In genomic region chr3:150545419-150546225, GRCh38 we compare ENCODE assay signal across 8 cellular contexts. TPM values are rescaled to one million over a fixed set of nuclear protein-coding genes. Genes with fewer than 3 reads are reported as not detected.
DNase-seq lines count a peak whose midpoint lies in the region; ATAC-seq, FAIRE-seq and TF ChIP-seq lines count a peak whose summit lies in the region.

No MANE protein-coding gene starts in this region.

- H3K4me3 ChIP-seq in AG10803 (ENCODE audit: low read length) (peak overlapping the region; percentile 84), endodermal cell (ENCODE audit: low read length) (peak overlapping the region; percentile 98), mucosa of descending colon (peak overlapping the region; percentile 93)

- peak overlapping the region; percentile 96 for H3K27ac ChIP-seq in endodermal cell (ENCODE audit: low read depth, low read length)

- peak; percentile 71 for FAIRE-seq in GM19239 (lab: Jason Lieb, UNC)

- no peaks in the 10 kb centered on the region for H3K27me3 Mint-ChIP-seq in activated CD4-positive, alpha-beta T cell treated with anti-CD3 and anti-CD28 coated beads, Interleukin-2, amount 10 ng/mL, durations not matched to agents 24 days and 14 days
- no peaks in the 10 kb centered on the region for H3K27me3 Mint-ChIP-seq in endodermal cell (ENCODE audit: insufficient read depth)

- no peaks in the 10 kb centered on the region for H3K9me3 Mint-ChIP-seq in activated CD4-positive, alpha-beta T cell treated with anti-CD3 and anti-CD28 coated beads, Interleukin-2, amount 10 ng/mL, durations not matched to agents 24 days and 14 days
- no peaks in the 10 kb centered on the region for H3K9me3 Mint-ChIP-seq in endodermal cell

- H3K36me3 ChIP-seq in endodermal cell (ENCODE audit: control insufficient read depth, insufficient read depth, low read length) (peaks cover 51% of the 10 kb centered on the region), mucosa of descending colon (ENCODE audit: low read depth) (no peaks in the 10 kb centered on the region)

- peak overlapping the region; percentile 95 for H3K27ac Mint-ChIP-seq in activated CD4-positive, alpha-beta T cell treated with anti-CD3 and anti-CD28 coated beads, Interleukin-2, amount 10 ng/mL, durations not matched to agents 24 days and 14 days
- peak overlapping the region; percentile 99 for H3K27ac Mint-ChIP-seq in endodermal cell

- in situ Hi-C loops in KBM-7 (cut with MboI; ENCODE audit: low pct_unique_long_range_greater_than_20kb, low sequenced_read_pairs): no loop called here

- no peaks in the 10 kb centered on the region for H3K27me3 ChIP-seq in endodermal cell (ENCODE audit: control insufficient read depth, insufficient read depth, low read length, poor library complexity, severe bottlenecking)

- H3K36me3 Mint-ChIP-seq in activated CD4-positive, alpha-beta T cell treated with anti-CD3 and anti-CD28 coated beads, Interleukin-2, amount 10 ng/mL, durations not matched to agents 24 days and 14 days (ENCODE audit: low read depth): peaks cover 61% of the 10 kb centered on the region
- peaks cover 23% of the 10 kb centered on the region for H3K36me3 Mint-ChIP-seq in endodermal cell (ENCODE audit: low read depth)

- peaks cover 51% of the 10 kb centered on the region for H3K4me1 Mint-ChIP-seq in activated CD4-positive, alpha-beta T cell treated with anti-CD3 and anti-CD28 coated beads, Interleukin-2, amount 10 ng/mL, durations not matched to agents 24 days and 14 days
- peaks cover 19% of the 10 kb centered on the region for H3K4me1 Mint-ChIP-seq in endodermal cell

- intact Hi-C loops in activated CD4-positive, alpha-beta T cell treated with anti-CD3 and anti-CD28 coated beads, Interleukin-2, amount 10 ng/mL, durations not matched to agents 24 days and 14 days (cut with micrococcal nuclease): loop anchor here (1.0 to 2.0 kb wide), 8 partner anchors 37 to 843 kb away; partner anchors contain the start of genes ERICH6, GPR171, SELENOT and SIAH2
- intact Hi-C loops in mucosa of descending colon (cut with DNase I, micrococcal nuclease): no loop called here

- H3K4me1 ChIP-seq in endodermal cell (ENCODE audit: control insufficient read depth, insufficient read depth, low read length) (no peaks in the 10 kb centered on the region), mucosa of descending colon (ENCODE audit: low read depth) (peaks cover 22% of the 10 kb centered on the region)

- ATAC-seq in mucosa of descending colon: peak; percentile 45

- no peaks in the 10 kb centered on the region for H3K9me3 ChIP-seq in endodermal cell (ENCODE audit: control insufficient read depth, low read length)
- no peaks in the 10 kb centered on the region for H3K9me3 ChIP-seq in mucosa of descending colon

- 0 to 1% methylated on average over 21 to 54 of the region's 54 CpGs for WGBS in endodermal cell (ENCODE audit: insufficient coverage in 1 of 2, insufficient read length in 1 of 2), 2 experiments

- peak overlapping the region; percentile 93 for H3K9ac ChIP-seq in endodermal cell (ENCODE audit: extremely low read depth, low read length, poor library complexity, severe bottlenecking)

- DNase-seq in AG10803 (ENCODE audit: low read depth) (peak; percentile 20), GM19239 (ENCODE audit: insufficient read length, low spot score) (no peak), KBM-7 (peak; percentile 33), endodermal cell (no peak), mucosa of descending colon (peak in 1 of 3 donors; percentile 63), COLO829 (ENCODE audit: low spot score) (no peak)
- peak; percentile 85 for DNase-seq in activated CD4-positive, alpha-beta T cell treated with anti-CD3 and anti-CD28 coated beads, Interleukin-2, amount 10 ng/mL, durations not matched to agents 24 days and 14 days
- DNase-seq in stimulated activated naive CD4-positive, alpha-beta T cell treated with Interleukin-2 at 50 U/mL for 16 hours (lab: John Stamatoyannopoulos, UW): peak; percentile 40

- peak overlapping the region; percentile 90 for H3K4me3 Mint-ChIP-seq in activated CD4-positive, alpha-beta T cell treated with anti-CD3 and anti-CD28 coated beads, Interleukin-2, amount 10 ng/mL, durations not matched to agents 24 days and 14 days
- H3K4me3 Mint-ChIP-seq in endodermal cell: peak overlapping the region; percentile 94

- peak; percentile 18; the same call in 1 of the 2 replicates for TF ChIP-seq CTCF in AG10803 (conservative IDR thresholded peaks at IDR 0.05; ENCODE audit: low read length)
- TF ChIP-seq CTCF in endodermal cell (conservative IDR thresholded peaks at IDR 0.05): no peak
- TF ChIP-seq CTCF in mucosa of descending colon (IDR thresholded peaks at IDR 0.05): no peak

RNA-seq across cellular contexts. Expression of gene SERP1, which starts 0.7 kb away (rescaled TPM):
- 88.8 and 103 TPM in 2 replicates for total RNA-seq in activated CD4-positive, alpha-beta T cell treated with anti-CD3 and anti-CD28 coated beads, Interleukin-2, amount 10 ng/mL, durations not matched to agents 24 days and 14 days
- total RNA-seq in endodermal cell (10 to 100 TPM; 78.4 to 81.8 TPM), mucosa of descending colon (10 to 100 TPM; 72.8 to 87.1 (median 86.6) TPM)
- 87.7 TPM for polyA plus RNA-seq in endodermal cell (2013, experiment 1 of 2)
- polyA plus RNA-seq in endodermal cell (2013, experiment 2 of 2): 78.9 TPM

RNA-seq across cellular contexts. Expression of gene EIF2A, which starts 1.0 kb away (rescaled TPM):
- total RNA-seq in activated CD4-positive, alpha-beta T cell treated with anti-CD3 and anti-CD28 coated beads, Interleukin-2, amount 10 ng/mL, durations not matched to agents 24 days and 14 days: 125 and 133 TPM in 2 replicates
- 10 to 100 TPM; 63.5 to 63.7 TPM for total RNA-seq in endodermal cell
- polyA plus RNA-seq in endodermal cell (2013, experiment 1 of 2): 98.8 TPM
- polyA plus RNA-seq in endodermal cell (2013, experiment 2 of 2): 89.7 TPM
- 10 to 100 TPM; 67.4 to 78.9 (median 74.1) TPM for total RNA-seq in mucosa of descending colon

RNA-seq across cellular contexts. Expression of gene SELENOT, which starts 57.5 kb away (rescaled TPM):
- 127 and 135 TPM in 2 replicates for total RNA-seq in activated CD4-positive, alpha-beta T cell treated with anti-CD3 and anti-CD28 coated beads, Interleukin-2, amount 10 ng/mL, durations not matched to agents 24 days and 14 days
- total RNA-seq in endodermal cell (10 to 100 TPM; 70.8 to 75.9 TPM), mucosa of descending colon (10 to 100 TPM; 80.7 to 90.2 (median 84.6) TPM)
- 101 TPM for polyA plus RNA-seq in endodermal cell (2013, experiment 1 of 2)
- 96.7 TPM for polyA plus RNA-seq in endodermal cell (2013, experiment 2 of 2)

Comparison
In these comparisons a context has a peak if more than half of its experiments do, and no peak if none do; other contexts are left out.
1. DNase-seq: peak in AG10803 (single experiment), KBM-7 (single experiment), activated CD4-positive, alpha-beta T cell treated with anti-CD3 and anti-CD28 coated beads, Interleukin-2, amount 10 ng/mL, durations not matched to agents 24 days and 14 days (single experiment) and stimulated activated naive CD4-positive, alpha-beta T cell treated with Interleukin-2 at 50 U/mL for 16 hours (single experiment); none in GM19239 (single experiment), endodermal cell (single experiment) and COLO829 (single experiment).
2. Peak in every context shown above with its lines, with median percentiles within 50 percentile points of each other: H3K4me3 ChIP-seq.